In genomic region chr1:156859523-156860112, GRCh38 we compare ENCODE assay signal across 8 cellular contexts. TPM values are rescaled to one million over a fixed set of nuclear protein-coding genes. Genes with fewer than 3 reads are reported as not detected.
DNase-seq lines count a peak whose midpoint lies in the region; ATAC-seq lines count a peak whose summit lies in the region.

No MANE protein-coding gene starts in this region.

- H3K9ac ChIP-seq in adipocyte (ENCODE audit: low read length) (no peak overlapping the region), iPS-20b (ENCODE audit: low read depth, low read length) (no peak overlapping the region)

- peaks cover 14% of the 10 kb centered on the region for H3K4me1 ChIP-seq in adipocyte (ENCODE audit: control insufficient read depth, insufficient read depth, low read length)
- peaks cover 5% of the 10 kb centered on the region; the same call in 1 of the 2 replicates for H3K4me1 ChIP-seq in iPS-20b (ENCODE audit: insufficient read depth, low read length)

- H3K27ac ChIP-seq in iPS-20b (ENCODE audit: low read length) = no peak overlapping the region

- no peaks in the 10 kb centered on the region for H3K9me3 Mint-ChIP-seq in stimulated activated naive CD8-positive, alpha-beta T cell treated with anti-CD3 and anti-CD28 coated beads, Interleukin-15, amount 100 ng/mL, for 72 hours

- H3K27me3 Mint-ChIP-seq in stimulated activated naive CD8-positive, alpha-beta T cell treated with anti-CD3 and anti-CD28 coated beads, Interleukin-15, amount 100 ng/mL, for 72 hours = peaks cover 75% of the 10 kb centered on the region

- ATAC-seq in stimulated activated naive CD8-positive, alpha-beta T cell treated with anti-CD3 and anti-CD28 coated beads, Interleukin-15, amount 100 ng/mL, for 72 hours = peak; percentile 29
- ATAC-seq in GM18502 (IDR thresholded peaks at IDR 0.05; ENCODE audit: poor library complexity, unreplicated experiment) (no peak), HG03039 (IDR thresholded peaks at IDR 0.05; ENCODE audit: unreplicated experiment) (no peak)

- DNase-seq in D341Med (ENCODE audit: low spot score) = peak; percentile 57
- peak; percentile 63 for DNase-seq in HuH-7 (ENCODE audit: low spot score)
- DNase-seq in adipocyte (ENCODE audit: low read depth) = peak; percentile 55
- no peak for DNase-seq in stimulated activated naive CD8-positive, alpha-beta T cell treated with anti-CD3 and anti-CD28 coated beads, Interleukin-15, amount 100 ng/mL, for 72 hours
- DNase-seq in mucosa of gallbladder (ENCODE audit: low spot score) = no peak

- H3K4me3 Mint-ChIP-seq in stimulated activated naive CD8-positive, alpha-beta T cell treated with anti-CD3 and anti-CD28 coated beads, Interleukin-15, amount 100 ng/mL, for 72 hours = peak overlapping the region; percentile 75 to 83

- peak overlapping the region in 1 of 2 donors; percentile 21 for H3K27ac Mint-ChIP-seq in stimulated activated naive CD8-positive, alpha-beta T cell treated with anti-CD3 and anti-CD28 coated beads, Interleukin-15, amount 100 ng/mL, for 72 hours

- H3K36me3 ChIP-seq in adipocyte (ENCODE audit: control insufficient read depth, insufficient read depth, low read length, severe bottlenecking) (no peaks in the 10 kb centered on the region), iPS-20b (ENCODE audit: insufficient read depth, low read depth, low read length) (no peaks in the 10 kb centered on the region)

- H3K4me1 Mint-ChIP-seq in stimulated activated naive CD8-positive, alpha-beta T cell treated with anti-CD3 and anti-CD28 coated beads, Interleukin-15, amount 100 ng/mL, for 72 hours = peaks cover 57% of the 10 kb centered on the region

- peaks cover 59% of the 10 kb centered on the region for H3K27me3 ChIP-seq in adipocyte (replicated peaks; ENCODE audit: control insufficient read depth, insufficient read depth, low read length)
- peaks cover 90% of the 10 kb centered on the region for H3K27me3 ChIP-seq in iPS-20b (ENCODE audit: insufficient read depth, low read length)

- H3K4me3 ChIP-seq in adipocyte (ENCODE audit: low read length) (peak overlapping the region; percentile 71), iPS-20b (ENCODE audit: low read length) (peak overlapping the region; percentile 73)

- H3K9me3 ChIP-seq in adipocyte (ENCODE audit: control insufficient read depth, low read length) (no peaks in the 10 kb centered on the region), iPS-20b (ENCODE audit: insufficient read depth, low read depth, low read length) (peaks cover 4% of the 10 kb centered on the region; the same call in 1 of the 2 replicates)

RNA-seq across cellular contexts. Expression of gene INSRR, which starts 0.7 kb away (rescaled TPM):
- 0.58 TPM for total RNA-seq in mucosa of gallbladder

RNA-seq across cellular contexts. Expression of gene NTRK1, which starts 1.0 kb away (rescaled TPM):
- total RNA-seq in mucosa of gallbladder = 3.3 TPM

RNA-seq across cellular contexts. Expression of gene PEAR1, which starts 33.9 kb away (rescaled TPM):
- 9.9 TPM for total RNA-seq in mucosa of gallbladder

RNA-seq across cellular contexts. Expression of gene SH2D2A, which starts 43.0 kb away (rescaled TPM):
- 5.4 TPM for total RNA-seq in mucosa of gallbladder

Comparison
In these comparisons a context has a peak if more than half of its experiments do, and no peak if none do; other contexts are left out.
1. DNase-seq: peak in D341Med (single experiment), HuH-7 (single experiment) and adipocyte (single experiment); none in stimulated activated naive CD8-positive, alpha-beta T cell treated with anti-CD3 and anti-CD28 coated beads, Interleukin-15, amount 100 ng/mL, for 72 hours (0 of 2) and mucosa of gallbladder (single experiment).